ENCODE assay signal across 24 cellular contexts in genomic region chr20:11111191-11111590, GRCh38.
DNase-seq lines count a peak whose midpoint lies in the region; ATAC-seq, FAIRE-seq and TF ChIP-seq lines count a peak whose summit lies in the region.
"Had no signal": no experiment of that assay in that cellular context is flagged by ENCODE, and none has a peak within 500 bp of the region (broad histone marks: within the 10 kb centered on the region; RNA-seq: fewer than 3 reads in every experiment).

No MANE protein-coding gene starts in this region.

- H3K4me1 ChIP-seq in mammary epithelial cell (ENCODE audit: insufficient read depth, low read length) (peaks cover 9% of the 10 kb centered on the region), breast epithelium (no peaks in the 10 kb centered on the region), astrocyte (ENCODE audit: insufficient read depth, low read length) (no peaks in the 10 kb centered on the region)

- DNase-seq in mammary epithelial cell (peak; percentile 65), breast epithelium (ENCODE audit: low spot score in 2 of 2) (no peak), astrocyte (ENCODE audit: low read depth) (peak; percentile 52), fibroblast of pulmonary artery (ENCODE audit: low read depth) (peak; percentile 31), NCI-H748 (lab: John Stamatoyannopoulos, UW; ENCODE audit: unreplicated experiment) (no peak)
- no peak for DNase-seq in activated CD4-positive, alpha-beta T cell treated with anti-CD3 and anti-CD28 coated beads for 36 hours
- DNase-seq: 8988T; AML-193; C1 segment of cervical spinal cord; CD8-positive, alpha-beta T cell; DND-41; GF-D8; GOT3; KG1; NCI-H1105; NCI-H2029 treated with DMSO at 0.1 percent for 48 hours; NCI-H226; NCI-H510A treated with DMSO at 0.1 percent for 48 hours; NCI-H82; Right ventricle myocardium superior; SW 1271 had no signal

- ATAC-seq in HG03095 (IDR thresholded peaks at IDR 0.05; ENCODE audit: unreplicated experiment) = no peak
- no peak for ATAC-seq in activated CD4-positive, alpha-beta T cell treated with anti-CD3 and anti-CD28 coated beads for 36 hours
- ATAC-seq: CD8-positive, alpha-beta T cell; HCT116 had no signal

- dilution Hi-C loops in mammary epithelial cell (cut with HindIII; ENCODE audit: low sequenced_read_pairs) = no loop called here

- intact Hi-C loops in mammary epithelial cell (cut with micrococcal nuclease) = loop anchor here (10.0 kb wide), 4 partner anchors 186 to 556 kb away; no protein-coding TSS in a partner anchor
- intact Hi-C loops in breast epithelium (cut with DNase I; ENCODE audit: low total_unique reads) = no loop called here
- intact Hi-C loops in activated CD4-positive, alpha-beta T cell treated with anti-CD3 and anti-CD28 coated beads for 36 hours (cut with DNase I, micrococcal nuclease) = no loop called here

- CTCF ChIA-PET in mammary epithelial cell (lab: Charles Lee; ENCODE audit: low non-redundant PET) = no interaction called here
- CTCF ChIA-PET in activated CD4-positive, alpha-beta T cell treated with anti-CD3 and anti-CD28 coated beads for 36 hours (lab: Charles Lee) = no interaction called here

- H3K9ac ChIP-seq in mammary epithelial cell (ENCODE audit: insufficient read depth, low read length) (no peak overlapping the region), astrocyte (ENCODE audit: low read length) (no peak overlapping the region)

- in situ Hi-C loops in mammary epithelial cell (cut with MboI; ENCODE audit: low sequenced_read_pairs in 2 of 2) = no loop called here

- no peak overlapping the region for H2AFZ ChIP-seq in mammary epithelial cell (ENCODE audit: low read depth, low read length)
- no peak overlapping the region for H2AFZ ChIP-seq in astrocyte (ENCODE audit: low read depth, low read length)

- FAIRE-seq in astrocyte (lab: Jason Lieb, UNC) = no peak
- FAIRE-seq: RCC 7860 had no signal

- no peak overlapping the region for H3K27ac ChIP-seq in mammary epithelial cell (ENCODE audit: insufficient read depth, low read depth, low read length)
- H3K27ac ChIP-seq in breast epithelium = no peak overlapping the region
- H3K27ac ChIP-seq in astrocyte (ENCODE audit: low read depth, low read length) = no peak overlapping the region

- TF ChIP-seq POLR2A in breast epithelium (IDR thresholded peaks at IDR 0.05) = no peak

- no peak for TF ChIP-seq CTCF in mammary epithelial cell (conservative IDR thresholded peaks at IDR 0.05 in 1 of 2, IDR thresholded peaks at IDR 0.05 in 1 of 2; ENCODE audit: extremely low read depth in 1 of 2, insufficient read depth in 1 of 2, low read depth in 1 of 2, low read length in 2 of 2)
- no peak for TF ChIP-seq CTCF in breast epithelium (IDR thresholded peaks at IDR 0.05)
- no peak for TF ChIP-seq CTCF in astrocyte (IDR thresholded peaks at IDR 0.05; ENCODE audit: insufficient read depth, low read depth, low read length)
- TF ChIP-seq CTCF in fibroblast of pulmonary artery (IDR thresholded peaks at IDR 0.05; ENCODE audit: low read length, missing control alignments) = no peak

- H3K4me3 ChIP-seq in mammary epithelial cell (replicated peaks in 1 of 3; ENCODE audit: insufficient read depth in 1 of 3, low read depth in 2 of 3, low read length in 3 of 3) = no peak overlapping the region
- no peak overlapping the region for H3K4me3 ChIP-seq in breast epithelium
- H3K4me3 ChIP-seq in astrocyte (ENCODE audit: insufficient read depth, low read depth, low read length) = no peak overlapping the region
- no peak overlapping the region for H3K4me3 ChIP-seq in fibroblast of pulmonary artery (replicated peaks; ENCODE audit: low read depth, low read length)

- no peak overlapping the region for H3K27ac Mint-ChIP-seq in astrocyte (ENCODE audit: unreplicated experiment)
- H3K27ac Mint-ChIP-seq in activated CD4-positive, alpha-beta T cell treated with anti-CD3 and anti-CD28 coated beads for 36 hours = no peak overlapping the region
- H3K27ac Mint-ChIP-seq: CD8-positive, alpha-beta T cell had no signal

- H3K9me3 ChIP-seq in mammary epithelial cell (replicated peaks; ENCODE audit: insufficient read depth, low read length) (no peaks in the 10 kb centered on the region), breast epithelium (no peaks in the 10 kb centered on the region), astrocyte (ENCODE audit: insufficient read depth, low read depth, low read length) (no peaks in the 10 kb centered on the region)

- peaks cover 27% of the 10 kb centered on the region for H3K4me1 Mint-ChIP-seq in astrocyte (ENCODE audit: low read depth, unreplicated experiment)
- H3K4me1 Mint-ChIP-seq in activated CD4-positive, alpha-beta T cell treated with anti-CD3 and anti-CD28 coated beads for 36 hours = no peaks in the 10 kb centered on the region

- no peaks in the 10 kb centered on the region for H3K27me3 Mint-ChIP-seq in astrocyte (ENCODE audit: low read depth, unreplicated experiment)
- no peaks in the 10 kb centered on the region for H3K27me3 Mint-ChIP-seq in activated CD4-positive, alpha-beta T cell treated with anti-CD3 and anti-CD28 coated beads for 36 hours

- H3K36me3 Mint-ChIP-seq in astrocyte (ENCODE audit: low read depth, unreplicated experiment) = no peaks in the 10 kb centered on the region
- H3K36me3 Mint-ChIP-seq in activated CD4-positive, alpha-beta T cell treated with anti-CD3 and anti-CD28 coated beads for 36 hours (ENCODE audit: low read depth) = no peaks in the 10 kb centered on the region
- H3K36me3 Mint-ChIP-seq: CD8-positive, alpha-beta T cell had no signal

- POLR2A ChIA-PET in activated CD4-positive, alpha-beta T cell treated with anti-CD3 and anti-CD28 coated beads for 36 hours (lab: Charles Lee) = no interaction called here

- no TSS peak for BruUV-seq in mammary epithelial cell (replicated peaks; lab: Mats Ljungman, UMichigan)

- 66% methylated on average over 2 of the region's 2 CpGs for WGBS in mammary epithelial cell (ENCODE audit: low coverage, missing lambda C conversion rate)

- H3K27me3 ChIP-seq in mammary epithelial cell (ENCODE audit: insufficient read depth, low read length) (no peaks in the 10 kb centered on the region), breast epithelium (no peaks in the 10 kb centered on the region), astrocyte (ENCODE audit: insufficient read depth, low read length) (no peaks in the 10 kb centered on the region)

- H4K20me1 ChIP-seq in mammary epithelial cell (ENCODE audit: insufficient read depth, low read length) = no peaks in the 10 kb centered on the region
- no peaks in the 10 kb centered on the region for H4K20me1 ChIP-seq in astrocyte (ENCODE audit: insufficient read depth, low read length)

- no peaks in the 10 kb centered on the region for H3K9me3 Mint-ChIP-seq in astrocyte (ENCODE audit: unreplicated experiment)
- peaks cover 2% of the 10 kb centered on the region for H3K9me3 Mint-ChIP-seq in activated CD4-positive, alpha-beta T cell treated with anti-CD3 and anti-CD28 coated beads for 36 hours (ENCODE audit: low read depth)

- H3K36me3 ChIP-seq in mammary epithelial cell (ENCODE audit: insufficient read depth, low read length) (no peaks in the 10 kb centered on the region), breast epithelium (no peaks in the 10 kb centered on the region), astrocyte (ENCODE audit: insufficient read depth, low read length) (no peaks in the 10 kb centered on the region)

- H3K4me3 Mint-ChIP-seq in astrocyte (ENCODE audit: unreplicated experiment) = no peak overlapping the region
- H3K4me3 Mint-ChIP-seq in activated CD4-positive, alpha-beta T cell treated with anti-CD3 and anti-CD28 coated beads for 36 hours = no peak overlapping the region
- H3K4me3 Mint-ChIP-seq: CD8-positive, alpha-beta T cell had no signal

- H3K4me2 ChIP-seq in mammary epithelial cell (ENCODE audit: insufficient read depth, low read depth, low read length) = peak overlapping the region; percentile 18
- H3K4me2 ChIP-seq in astrocyte (ENCODE audit: low read length) = no peak overlapping the region

- no peaks in the 10 kb centered on the region for H3K79me2 ChIP-seq in mammary epithelial cell (ENCODE audit: insufficient read depth, low read length)
- H3K79me2 ChIP-seq in astrocyte (ENCODE audit: insufficient read depth, low read length) = no peaks in the 10 kb centered on the region

Comparison
In these comparisons a context has a peak if more than half of its experiments do, and no peak if none do; other contexts are left out.
1. DNase-seq: peak in mammary epithelial cell (single experiment), astrocyte (single experiment) and fibroblast of pulmonary artery (single experiment); none in breast epithelium (0 of 2), NCI-H748 (single experiment) and activated CD4-positive, alpha-beta T cell treated with anti-CD3 and anti-CD28 coated beads for 36 hours (single experiment).